Comparison of ENCODE assay signal across 8 cellular contexts in genomic region chr10:55310143-55310542, GRCh38.
"Had no signal": no experiment of that assay in that cellular context is flagged by ENCODE, and none has a peak within 500 bp of the region (broad histone marks: within the 10 kb centered on the region; RNA-seq: fewer than 3 reads in every experiment).

No MANE protein-coding gene starts in this region.

- FAIRE-seq: H1, H54 had no signal

- H3K4me2 ChIP-seq: GM23338 had no signal

- ATAC-seq: GM23338 had no signal

- H3K4me3 ChIP-seq: GM23338 had no signal

- H3K27ac ChIP-seq: HL-60 had no signal

- DNase-seq: H9, HCEC 1CT, Kasumi-1, KG1 had no signal

- H2AFZ ChIP-seq: GM23338 had no signal
